Comparison of ENCODE assay signal across 21 cellular contexts in genomic region chr10:116877391-116877790, GRCh38. TPM values are rescaled to one million over a fixed set of nuclear protein-coding genes. Genes with fewer than 3 reads are reported as not detected.
DNase-seq lines count a peak whose midpoint lies in the region; ATAC-seq, FAIRE-seq and TF ChIP-seq lines count a peak whose summit lies in the region.
"Had no signal": no experiment of that assay in that cellular context is flagged by ENCODE, and none has a peak within 500 bp of the region (broad histone marks: within the 10 kb centered on the region; RNA-seq: fewer than 3 reads in every experiment).

No MANE protein-coding gene starts in this region.

- no peaks in the 10 kb centered on the region for H3K79me2 ChIP-seq in HepG2 (ENCODE audit: insufficient read depth, low read length)

- H3K36me3 ChIP-seq in HepG2 (replicated peaks in 1 of 2; ENCODE audit: control insufficient read depth in 1 of 2, insufficient read depth in 2 of 2, low read length in 2 of 2) (no peaks in the 10 kb centered on the region; a peak in 1 of 5 replicates), right lobe of liver (no peaks in the 10 kb centered on the region), RWPE2 (ENCODE audit: low read depth) (no peaks in the 10 kb centered on the region)

- peak overlapping the region in 1 of 10 donors; percentile 84 for H3K27ac Mint-ChIP-seq in naive thymus-derived CD8-positive, alpha-beta T cell
- H3K27ac Mint-ChIP-seq: B cell; CD4-positive, alpha-beta T cell; IgD-negative memory B cell had no signal

- 44% methylated on average over 3 of the region's 3 CpGs for WGBS in HepG2 (ENCODE audit: low lambda C conversion rate)
- WGBS in right lobe of liver (ENCODE audit: insufficient coverage, low coverage, low lambda C conversion rate, missing lambda C conversion rate), result 74% methylated on average over 3 of the region's 3 CpGs

- ATAC-seq in HepG2, result peak; percentile 37; the same call in 2 of the 3 replicates
- no peak for ATAC-seq in right lobe of liver
- ATAC-seq in RWPE2 (ENCODE audit: low read depth), result peak; percentile 31; the same call in 1 of the 3 replicates
- ATAC-seq in foreskin keratinocyte, result peak; percentile 76
- ATAC-seq in omental fat pad (ENCODE audit: low FRiP score), result no peak
- ATAC-seq in GM18519 (IDR thresholded peaks at IDR 0.05; ENCODE audit: low FRiP score, unreplicated experiment), result no peak
- ATAC-seq in naive thymus-derived CD8-positive, alpha-beta T cell, result no peak

- H3K36me3 Mint-ChIP-seq in naive thymus-derived CD8-positive, alpha-beta T cell, result no peaks in the 10 kb centered on the region

- H3K9ac ChIP-seq in HepG2 (ENCODE audit: insufficient read depth, low read depth, low read length), result no peak overlapping the region
- H3K9ac ChIP-seq: GM23248 had no signal

- peaks cover 6 to 38% (median 15%) of the 10 kb centered on the region in 5 donors for H3K27me3 Mint-ChIP-seq in naive thymus-derived CD8-positive, alpha-beta T cell

- in situ Hi-C loops in HepG2 (cut with HindIII; ENCODE audit: extremely low pct_ligation_motif_present, low pct_unique_long_range_greater_than_20kb), result no loop called here

- no peak overlapping the region for H2AFZ ChIP-seq in HepG2 (ENCODE audit: low read length)
- H2AFZ ChIP-seq: GM23248 had no signal

- H3K27me3 ChIP-seq in HepG2 (ENCODE audit: control insufficient read depth in 1 of 2, insufficient read depth in 2 of 2, low read length in 2 of 2) (no peaks in the 10 kb centered on the region), right lobe of liver (no peaks in the 10 kb centered on the region), RWPE2 (ENCODE audit: insufficient read depth, poor library complexity, severe bottlenecking) (no peaks in the 10 kb centered on the region), foreskin keratinocyte (peaks cover 44% of the 10 kb centered on the region)

- TF ChIP-seq CTCF in HepG2 (CRISPR knock-in tag; IDR thresholded peaks at IDR 0.05) (no peak), right lobe of liver (IDR thresholded peaks at IDR 0.05) (no peak), RWPE2 (IDR thresholded peaks at IDR 0.05; ENCODE audit: poor library complexity, severe bottlenecking) (no peak), foreskin keratinocyte (conservative IDR thresholded peaks at IDR 0.05) (no peak), omental fat pad (IDR thresholded peaks at IDR 0.05) (no peak)

- H3K4me3 ChIP-seq in HepG2 (replicated peaks in 1 of 3; ENCODE audit: insufficient read depth in 1 of 3, low read depth in 2 of 3, low read length in 3 of 3) (no peak overlapping the region), right lobe of liver (no peak overlapping the region), RWPE2 (ENCODE audit: severe bottlenecking) (no peak overlapping the region)
- H3K4me3 ChIP-seq: GM23248 had no signal

- FAIRE-seq in HepG2 (lab: Jason Lieb, UNC), result no peak
- FAIRE-seq: GM12891, GM19239, H54 had no signal

- DNase-seq in HepG2 (ENCODE audit: low spot score) (no peak), right lobe of liver (no peak), RWPE2 (ENCODE audit: low spot score) (no peak), foreskin keratinocyte (no peak), omental fat pad (ENCODE audit: low spot score) (no peak), GM19240 (ENCODE audit: insufficient read length, low spot score) (no peak)
- DNase-seq in naive thymus-derived CD8-positive, alpha-beta T cell, result no peak
- DNase-seq: 8988T; ACHN; C1 segment of cervical spinal cord; Calu3; CD4-positive, alpha-beta T cell; DMS79; GM23248 had no signal

- no peak for TF ChIP-seq RAD21 in HepG2 (CRISPR knock-in tag; IDR thresholded peaks at IDR 0.05)

- H3K4me3 Mint-ChIP-seq in naive thymus-derived CD8-positive, alpha-beta T cell, result no peak overlapping the region
- H3K4me3 Mint-ChIP-seq: B cell; CD4-positive, alpha-beta T cell; IgD-negative memory B cell had no signal

- BruUV-seq in HepG2 (replicated peaks; lab: Mats Ljungman, UMichigan), result no TSS peak

- intact Hi-C loops in HepG2 (cut with micrococcal nuclease; ENCODE audit: unreplicated experiment) (no loop called here), right lobe of liver (cut with DNase I) (no loop called here)

- H4K20me1 ChIP-seq in HepG2 (ENCODE audit: insufficient read depth, low read length), result no peaks in the 10 kb centered on the region

- peaks cover 0 to 5% (median 0%) of the 10 kb centered on the region in 9 donors for H3K9me3 Mint-ChIP-seq in naive thymus-derived CD8-positive, alpha-beta T cell
- H3K9me3 Mint-ChIP-seq: CD4-positive, alpha-beta T cell had no signal

- H3K4me1 ChIP-seq in HepG2 (ENCODE audit: insufficient read depth, low read length) (no peaks in the 10 kb centered on the region), right lobe of liver (peaks cover 0 to 3% (median 0%) of the 10 kb centered on the region in 4 donors), RWPE2 (ENCODE audit: insufficient read depth, poor library complexity, severe bottlenecking) (no peaks in the 10 kb centered on the region), foreskin keratinocyte (no peaks in the 10 kb centered on the region)

- H3K9me3 ChIP-seq in HepG2 (ENCODE audit: low read length) (no peaks in the 10 kb centered on the region), right lobe of liver (no peaks in the 10 kb centered on the region), RWPE2 (ENCODE audit: severe bottlenecking) (no peaks in the 10 kb centered on the region)

- no peak overlapping the region for H3K4me2 ChIP-seq in HepG2 (ENCODE audit: low read depth, low read length)

- TF ChIP-seq POLR2A in HepG2 (IDR thresholded peaks at IDR 0.05; ENCODE audit: insufficient read depth in 1 of 2, low read depth in 2 of 2, low read length in 2 of 2) (no peak), right lobe of liver (IDR thresholded peaks at IDR 0.05) (no peak)

- H3K27ac ChIP-seq in HepG2 (ENCODE audit: extremely low read length, insufficient read depth, low read length) (no peak overlapping the region), right lobe of liver (no peak overlapping the region), RWPE2 (ENCODE audit: poor library complexity, severe bottlenecking) (no peak overlapping the region), foreskin keratinocyte (no peak overlapping the region)
- H3K27ac ChIP-seq: GM23248 had no signal

- no peaks in the 10 kb centered on the region for H3K4me1 Mint-ChIP-seq in naive thymus-derived CD8-positive, alpha-beta T cell
- H3K4me1 Mint-ChIP-seq: B cell, IgD-negative memory B cell had no signal

- POLR2A ChIA-PET in HepG2 (lab: Yijun Ruan, JAX), result no interaction called here
- POLR2A ChIA-PET in naive thymus-derived CD8-positive, alpha-beta T cell (lab: Charles Lee), result no interaction called here

- TF ChIP-seq EP300 in HepG2 (IDR thresholded peaks at IDR 0.05; ENCODE audit: low read depth in 2 of 2, low read length in 2 of 2) (no peak), HepG2 (CRISPR knock-in tag; IDR thresholded peaks at IDR 0.05; ENCODE audit: borderline replicate concordance) (no peak)

- CTCF ChIA-PET in HepG2 (lab: Yijun Ruan, JAX; ENCODE audit: low intra/inter-chr PET ratio, low total read pairs), result no interaction called here

TF ChIP-seq in HepG2, 621 proteins besides CTCF, POLR2A, EP300 and RAD21 (continues in another document):
- no peak for TF ChIP-seq ZNF205 (CRISPR knock-in tag; IDR thresholded peaks at IDR 0.05)

RNA-seq across cellular contexts. Expression of gene ENO4, which starts 28.1 kb away (rescaled TPM):
- total RNA-seq in HepG2 (2016; rRNA removed; fragmentation: Illumina TruSeq; extraction: Trizol), result not detected in 2 replicates
- total RNA-seq in HepG2 (2016; cell fraction: cytosol; rRNA removed; fragmentation: Illumina TruSeq; extraction: Trizol; ENCODE audit: low read depth), result not detected in 2 replicates
- total RNA-seq in HepG2 (2016; cell fraction: insoluble cytoplasmic fraction; rRNA removed; fragmentation: Illumina TruSeq; extraction: Trizol), result not detected in 2 replicates
- total RNA-seq in HepG2 (2016; cell fraction: membrane; rRNA removed; fragmentation: Illumina TruSeq; extraction: Trizol), result not detected in 2 replicates
- total RNA-seq in HepG2 (2016; cell fraction: nucleus; rRNA removed; fragmentation: Illumina TruSeq; extraction: Trizol), result not detected in 2 replicates
- polyA plus RNA-seq in HepG2 (2011; rRNA removed), result not detected in 2 replicates
- polyA plus RNA-seq in HepG2 (2011; cell fraction: cytosol; rRNA removed), result not detected in 2 replicates
- polyA plus RNA-seq in HepG2 (2011; cell fraction: nucleus; rRNA removed), result not detected in 2 replicates
- 0.21 TPM in 1 of 2 replicates, not detected in the other for polyA plus RNA-seq in HepG2 (2012)
- polyA plus RNA-seq in HepG2 (2016; cell fraction: cytosol; fragmentation: Illumina TruSeq; extraction: Trizol; ENCODE audit: low read depth), result not detected in 2 replicates
- polyA plus RNA-seq in HepG2 (2016; cell fraction: insoluble cytoplasmic fraction; fragmentation: Illumina TruSeq; extraction: Trizol; ENCODE audit: low read depth), result not detected in 2 replicates
- not detected in 2 replicates for polyA plus RNA-seq in HepG2 (2016; cell fraction: membrane; fragmentation: Illumina TruSeq; extraction: Trizol; ENCODE audit: low read depth)
- polyA plus RNA-seq in HepG2 (2016; cell fraction: nucleus; fragmentation: Illumina TruSeq; extraction: Trizol; ENCODE audit: insufficient read depth, low read depth), result not detected in 2 replicates
- polyA minus RNA-seq in HepG2 (2011; rRNA and poly(A)+ RNA removed; ENCODE audit: low replicate concordance), result not detected in 2 replicates
- polyA minus RNA-seq in HepG2 (2011; cell fraction: cytosol; rRNA and poly(A)+ RNA removed), result not detected in 2 replicates
- not detected in 2 replicates for polyA minus RNA-seq in HepG2 (2011; cell fraction: nucleus; rRNA and poly(A)+ RNA removed)
- total RNA-seq in right lobe of liver, result not detected
- total RNA-seq in foreskin keratinocyte, result 0.14 TPM in 1 of 2 replicates, not detected in the other
- 0.08 and 0.12 TPM in 2 replicates for polyA plus RNA-seq in foreskin keratinocyte
- 1 to 10 TPM in 1 of 4 donors, under 1 TPM in 1, not detected in 2; 0.46 to 4.3 TPM for total RNA-seq in omental fat pad
- not detected for total RNA-seq in naive thymus-derived CD8-positive, alpha-beta T cell
- polyA plus RNA-seq in naive thymus-derived CD8-positive, alpha-beta T cell, result not detected
- total RNA-seq: CD4-positive, alpha-beta T cell; G401 had no signal

Comparison
In these comparisons a context has a peak if more than half of its experiments do, and no peak if none do; other contexts are left out.
1. ATAC-seq: peak in HepG2 (single experiment), RWPE2 (single experiment) and foreskin keratinocyte (single experiment); none in right lobe of liver (0 of 4), omental fat pad (single experiment), GM18519 (single experiment) and naive thymus-derived CD8-positive, alpha-beta T cell (0 of 2).